Comparison of ENCODE assay signal across 24 cellular contexts in the genomic region with DNA sequence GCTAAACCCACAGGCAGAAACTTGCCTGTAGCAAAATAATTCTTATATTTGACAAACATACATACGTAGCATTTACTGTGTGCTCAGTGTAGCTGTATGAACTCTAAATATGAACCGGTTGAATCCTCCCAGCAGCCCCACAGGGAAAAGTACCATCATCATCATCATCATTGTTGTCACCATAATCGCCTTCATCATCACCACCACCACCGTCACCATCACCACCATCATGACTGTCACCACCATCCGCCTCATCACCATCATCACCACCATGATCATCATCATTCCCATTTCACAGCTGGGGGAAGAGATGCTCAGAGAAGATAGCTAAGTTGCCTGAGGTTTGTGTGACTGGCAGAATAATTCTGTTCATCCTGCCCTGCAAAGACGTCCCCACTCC.
"Had no signal": no experiment of that assay in that cellular context is flagged by ENCODE, and none has a peak within 500 bp of the region (broad histone marks: within the 10 kb centered on the region; RNA-seq: fewer than 3 reads in every experiment).

No MANE protein-coding gene starts in this region.

- ATAC-seq: K562 had no signal

- H3K9me3 ChIP-seq: SJSA1, SK-N-SH had no signal

- H3K9me3 Mint-ChIP-seq: IgD-negative memory B cell had no signal

- H3K36me3 ChIP-seq: SJSA1 had no signal

- H3K4me3 ChIP-seq: K562, SJSA1 had no signal

- FAIRE-seq: K562, RCC 7860 had no signal

- H3K4me2 ChIP-seq: KMS-11, SK-N-SH had no signal

- DNase-seq: Kasumi-1, MM.1S, NCI-H1048, NCI-H1105, NCI-H1417, NCI-H1436 treated with DMSO at 0.1 percent for 48 hours, NCI-H1694, NCI-H187 treated with DMSO at 0.1 percent for 48 hours, NCI-H2029 treated with DMSO at 0.1 percent for 48 hours, NCI-H2171 treated with DMSO at 0.1 percent for 48 hours, NCI-H345, NCI-H446 treated with DMSO at 0.1 percent for 48 hours, NCI-H510A treated with DMSO at 0.1 percent for 48 hours, NCI-H526 treated with DMSO at 0.1 percent for 48 hours, NCI-H748 treated with DMSO at 0.1 percent for 48 hours, Right ventricle myocardium superior, RPMI8226, SIG-M5, SK-N-SH had no signal

- H3K9ac ChIP-seq: KMS-11, SK-N-SH had no signal

- H3K27ac ChIP-seq: KMS-11, SJSA1 had no signal

- H3K4me1 ChIP-seq: SJSA1 had no signal
